Comparison of ENCODE assay signal across 20 cellular contexts in the genomic region with DNA sequence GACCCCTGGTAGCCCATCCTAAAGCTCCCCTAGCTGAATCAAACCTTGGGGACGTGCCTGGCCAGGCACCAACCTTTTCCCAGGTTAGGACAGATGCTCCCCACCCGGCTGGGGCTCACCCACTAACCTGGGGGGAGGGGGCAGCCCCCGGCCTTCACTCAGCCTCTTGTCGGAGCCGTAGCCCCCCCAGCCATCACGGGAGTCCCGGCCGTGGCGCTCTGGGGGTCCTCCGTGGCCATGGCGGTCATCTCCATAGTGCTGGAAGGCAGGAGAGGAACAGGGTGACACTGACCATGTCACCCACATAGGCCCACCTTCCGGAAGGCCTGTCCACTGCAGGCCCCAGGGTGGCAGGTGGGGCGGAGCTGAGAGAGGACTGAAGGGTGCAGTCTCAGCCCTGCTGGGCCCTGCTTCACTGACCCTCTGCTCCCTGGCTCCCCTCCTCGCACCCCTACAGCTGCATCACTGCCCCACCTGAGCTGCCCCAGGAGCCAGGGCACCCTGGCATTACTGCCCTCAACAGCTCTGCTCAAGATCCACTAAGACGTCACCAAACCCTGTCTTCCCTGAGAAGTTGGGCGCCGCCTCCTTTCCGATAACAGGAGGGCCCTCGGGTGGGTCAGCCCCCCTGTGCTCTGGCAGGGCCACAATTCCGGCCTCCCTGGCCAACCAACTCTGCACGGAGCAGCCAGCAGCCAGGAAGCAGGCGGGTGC. TPM values are rescaled to one million over a fixed set of nuclear protein-coding genes. Genes with fewer than 3 reads are reported as not detected.
A peak's percentile ranks its signal among the peaks of the same experiment; 100 is the strongest.
DNase-seq lines count a peak whose midpoint lies in the region; ATAC-seq, FAIRE-seq and TF ChIP-seq lines count a peak whose summit lies in the region.
"Had no signal": no experiment of that assay in that cellular context is flagged by ENCODE, and none has a peak within 500 bp of the region (broad histone marks: within the 10 kb centered on the region; RNA-seq: fewer than 3 reads in every experiment).

No MANE protein-coding gene starts in this region.

- H3K4me3 Mint-ChIP-seq in stimulated activated effector memory CD8-positive, alpha-beta T cell treated with anti-CD3 and anti-CD28 coated beads, Interleukin-12 subunit alpha, Interleukin-12 subunit beta, amount 100 ng/mL, for 72 hours: no peak overlapping the region
- H3K4me3 Mint-ChIP-seq: IgD-negative memory B cell had no signal

- no peak overlapping the region for H2BK15ac ChIP-seq in mesenchymal stem cell (ENCODE audit: low read depth, poor library complexity, severe bottlenecking)

- H3K4me1 Mint-ChIP-seq in stimulated activated effector memory CD8-positive, alpha-beta T cell treated with anti-CD3 and anti-CD28 coated beads, Interleukin-12 subunit alpha, Interleukin-12 subunit beta, amount 100 ng/mL, for 72 hours: peaks cover 21% of the 10 kb centered on the region

- no peak overlapping the region for H2BK5ac ChIP-seq in mesenchymal stem cell (ENCODE audit: low read depth, low read length, poor library complexity, severe bottlenecking)

- no peak overlapping the region for H2AFZ ChIP-seq in K562 (ENCODE audit: low read depth, low read length)
- H2AFZ ChIP-seq in mesenchymal stem cell (ENCODE audit: low read depth, low read length): no peak overlapping the region
- H2AFZ ChIP-seq: GM23248 had no signal

- no peak overlapping the region for H4K8ac ChIP-seq in mesenchymal stem cell (ENCODE audit: low read length)

- ATAC-seq in activated naive CD4-positive, alpha-beta T cell treated with anti-CD3 and anti-CD28 coated beads, Interleukin-2, amount 50 U/mL, for 72 hours: no peak
- ATAC-seq in K562 (no peak), GM19023 (IDR thresholded peaks at IDR 0.05; ENCODE audit: unreplicated experiment) (no peak)
- no peak for ATAC-seq in stimulated activated effector memory CD8-positive, alpha-beta T cell treated with anti-CD3 and anti-CD28 coated beads, Interleukin-12 subunit alpha, Interleukin-12 subunit beta, amount 100 ng/mL, for 72 hours

- H3K4me1 ChIP-seq in K562 (replicated peaks in 1 of 2; ENCODE audit: control insufficient read depth in 2 of 2, insufficient read depth in 2 of 2, low read length in 2 of 2) (peaks cover 11 to 45% of the 10 kb centered on the region in 2 experiments), mesenchymal stem cell (ENCODE audit: control insufficient read depth, insufficient read depth, low read depth, low read length) (peaks cover 33% of the 10 kb centered on the region)

- no peak overlapping the region for H3K4me3 ChIP-seq in K562
- H3K4me3 ChIP-seq in mesenchymal stem cell (ENCODE audit: insufficient read depth in 1 of 2, low read depth in 1 of 2, low read length in 2 of 2): no peak overlapping the region
- H3K4me3 ChIP-seq: GM23248 had no signal

- H4K20me1 ChIP-seq in K562 (replicated peaks; ENCODE audit: control insufficient read depth, insufficient read depth, low read length): no peaks in the 10 kb centered on the region; the same call in 1 of the 2 replicates

- no peaks in the 10 kb centered on the region for H3K9me1 ChIP-seq in K562 (ENCODE audit: control insufficient read depth, insufficient read depth, low read length)

- POLR2A ChIA-PET in K562 (lab: Yijun Ruan, JAX): interaction anchor here (0.8 to 0.9 kb wide), 2 partner anchors 19 to 32 kb away, joined by 4 read pairs; no protein-coding TSS in a partner anchor

- H3K79me1 ChIP-seq in mesenchymal stem cell (replicated peaks; ENCODE audit: low read length, poor library complexity, severe bottlenecking): peaks cover 49% of the 10 kb centered on the region

- no peak for FAIRE-seq in K562 (lab: Jason Lieb, UNC)
- FAIRE-seq: D721Med, G401.6 had no signal

- no peak overlapping the region for H3K18ac ChIP-seq in mesenchymal stem cell (ENCODE audit: low read depth in 1 of 2, low read length in 2 of 2)

- H3K9ac ChIP-seq in K562 (ENCODE audit: insufficient read depth in 1 of 2, low read depth in 2 of 2, low read length in 2 of 2) (no peak overlapping the region; a peak in 1 of 4 replicates), mesenchymal stem cell (ENCODE audit: low read length) (no peak overlapping the region)
- H3K9ac ChIP-seq: GM23248 had no signal

- no peak for TF ChIP-seq POLR2A in K562 (conservative IDR thresholded peaks at IDR 0.05)

- H3K4me2 ChIP-seq in K562 (ENCODE audit: insufficient read depth, low read length) (no peak overlapping the region), mesenchymal stem cell (ENCODE audit: low read length, poor library complexity, severe bottlenecking) (no peak overlapping the region)

- peaks cover 3% of the 10 kb centered on the region; the same call in 2 of the 3 replicates for H3K79me2 ChIP-seq in K562 (ENCODE audit: control insufficient read depth, insufficient read depth, low read length)

- no TSS peak for BruUV-seq in K562 (replicated peaks; lab: Mats Ljungman, UMichigan)

- no peak for TF ChIP-seq CTCF in K562 (IDR thresholded peaks at IDR 0.05 in 2 of 3, conservative IDR thresholded peaks at IDR 0.05 in 1 of 3; ENCODE audit: insufficient read depth in 2 of 3, low read depth in 1 of 3, low read length in 3 of 3)

- peaks cover 96% of the 10 kb centered on the region; the same call in 2 of the 3 replicates for H3K36me3 ChIP-seq in K562 (ENCODE audit: control insufficient read depth, insufficient read depth, low read length)
- peaks cover 91 to 93% of the 10 kb centered on the region in 2 experiments for H3K36me3 ChIP-seq in mesenchymal stem cell (ENCODE audit: control insufficient read depth in 1 of 2, insufficient read depth in 2 of 2, low read depth in 1 of 2, low read length in 2 of 2)

- intact Hi-C loops in K562 (cut with micrococcal nuclease): no loop called here

- peak overlapping the region; percentile 11 for H4K91ac ChIP-seq in mesenchymal stem cell (ENCODE audit: low read length)

- no peak overlapping the region for H3K14ac ChIP-seq in mesenchymal stem cell (ENCODE audit: low read length in 2 of 2)

- TF ChIP-seq RAD21 in K562 (CRISPR knock-in tag; conservative IDR thresholded peaks at IDR 0.05 in 1 of 2, IDR thresholded peaks at IDR 0.05 in 1 of 2): no peak

- H3K9me3 Mint-ChIP-seq in activated naive CD4-positive, alpha-beta T cell treated with anti-CD3 and anti-CD28 coated beads, Interleukin-2, amount 50 U/mL, for 72 hours: no peaks in the 10 kb centered on the region
- no peaks in the 10 kb centered on the region for H3K9me3 Mint-ChIP-seq in stimulated activated effector memory CD8-positive, alpha-beta T cell treated with anti-CD3 and anti-CD28 coated beads, Interleukin-12 subunit alpha, Interleukin-12 subunit beta, amount 100 ng/mL, for 72 hours
- H3K9me3 Mint-ChIP-seq: IgD-negative memory B cell had no signal

- no peaks in the 10 kb centered on the region for H3K27me3 ChIP-seq in K562 (ENCODE audit: control insufficient read depth in 2 of 2, insufficient read depth in 2 of 2, low read length in 2 of 2)
- H3K27me3 ChIP-seq in mesenchymal stem cell (ENCODE audit: control insufficient read depth in 1 of 2, insufficient read depth in 1 of 2, low read length in 2 of 2): no peaks in the 10 kb centered on the region

- H2BK120ac ChIP-seq in mesenchymal stem cell (ENCODE audit: low read depth, low read length): no peak overlapping the region

- H2AK5ac ChIP-seq in mesenchymal stem cell (ENCODE audit: low read length, severe bottlenecking): no peak overlapping the region

- peaks cover 14 to 15% of the 10 kb centered on the region in 2 donors for H3K36me3 Mint-ChIP-seq in activated naive CD4-positive, alpha-beta T cell treated with anti-CD3 and anti-CD28 coated beads, Interleukin-2, amount 50 U/mL, for 72 hours
- H3K36me3 Mint-ChIP-seq in stimulated activated effector memory CD8-positive, alpha-beta T cell treated with anti-CD3 and anti-CD28 coated beads, Interleukin-12 subunit alpha, Interleukin-12 subunit beta, amount 100 ng/mL, for 72 hours: peaks cover 97% of the 10 kb centered on the region

- no peak overlapping the region for H3K23ac ChIP-seq in mesenchymal stem cell (ENCODE audit: low read length in 2 of 2)

- DNase-seq in activated naive CD4-positive, alpha-beta T cell treated with anti-CD3 and anti-CD28 coated beads, Interleukin-2, amount 50 U/mL, for 72 hours (ENCODE audit: low spot score in 2 of 2): no peak
- no peak for DNase-seq in activated naive CD4-positive, alpha-beta T cell treated with anti-CD3 and anti-CD28 coated beads, Interleukin-2, amount 50 U/mL, for 16 hours
- DNase-seq in K562 (ENCODE audit: extremely low read depth in 1 of 4, low spot score in 3 of 4) (no peak), mesenchymal stem cell (no peak), KBM-7 (no peak), C1 segment of cervical spinal cord (lab: John Stamatoyannopoulos, UW) (no peak)
- DNase-seq in stimulated activated effector memory CD8-positive, alpha-beta T cell treated with anti-CD3 and anti-CD28 coated beads, Interleukin-12 subunit alpha, Interleukin-12 subunit beta, amount 100 ng/mL, for 72 hours (ENCODE audit: low spot score in 2 of 2): no peak
- DNase-seq: ACHN; CD4-positive, alpha-beta memory T cell; DMS153; DMS79 treated with DMSO at 0.1 percent for 48 hours; EL; GM23248; H7 had no signal

- H2BK12ac ChIP-seq in mesenchymal stem cell (ENCODE audit: low read length in 2 of 2): no peak overlapping the region

- 97% methylated on average over 19 of the region's 22 CpGs for WGBS in K562 (ENCODE audit: insufficient coverage, low coverage, missing lambda C conversion rate)
- WGBS in mesenchymal stem cell: 98% methylated on average over 22 of the region's 22 CpGs

- CTCF ChIA-PET in K562 (lab: Yijun Ruan, JAX; ENCODE audit: low intra/inter-chr PET ratio): no interaction called here

- in situ Hi-C loops in K562 (cut with MboI): no loop called here
- in situ Hi-C loops in KBM-7 (cut with MboI; ENCODE audit: low pct_unique_long_range_greater_than_20kb, low sequenced_read_pairs): no loop called here

- peak overlapping the region; percentile 55 to 74 for H3K27ac Mint-ChIP-seq in activated naive CD4-positive, alpha-beta T cell treated with anti-CD3 and anti-CD28 coated beads, Interleukin-2, amount 50 U/mL, for 72 hours
- peak overlapping the region; percentile 23 for H3K27ac Mint-ChIP-seq in stimulated activated effector memory CD8-positive, alpha-beta T cell treated with anti-CD3 and anti-CD28 coated beads, Interleukin-12 subunit alpha, Interleukin-12 subunit beta, amount 100 ng/mL, for 72 hours
- H3K27ac Mint-ChIP-seq: CD4-positive, alpha-beta memory T cell had no signal

- H3K9me3 ChIP-seq in K562 (replicated peaks; ENCODE audit: control insufficient read depth, insufficient read depth, low read depth, low read length): no peaks in the 10 kb centered on the region
- H3K9me3 ChIP-seq in mesenchymal stem cell (ENCODE audit: control insufficient read depth, low read length): no peaks in the 10 kb centered on the region

- no peak overlapping the region for H3K4ac ChIP-seq in mesenchymal stem cell (ENCODE audit: low read depth in 1 of 2, low read length in 2 of 2)

- no peak for TF ChIP-seq EP300 in K562 (IDR thresholded peaks at IDR 0.05; ENCODE audit: low read length)

- H3K27ac ChIP-seq in K562 (ENCODE audit: extremely low read depth, low read depth, low read length): no peak overlapping the region
- no peak overlapping the region for H3K27ac ChIP-seq in mesenchymal stem cell (ENCODE audit: low read length, poor library complexity, severe bottlenecking)
- H3K27ac ChIP-seq: C4-2B, GM23248 had no signal

RNA-seq across cellular contexts. Expression of a gene that starts 22.6 kb away (rescaled TPM):
- 1 to 10 TPM in 1 of 2 donors, under 1 TPM in 1; 0.82 to 1.7 TPM for total RNA-seq in activated naive CD4-positive, alpha-beta T cell treated with anti-CD3 and anti-CD28 coated beads, Interleukin-2, amount 50 U/mL, for 72 hours
- total RNA-seq in K562 (2011; cell fraction: chromatin; rRNA removed; ENCODE audit: low replicate concordance): 1.7 and 1.9 TPM in 2 replicates
- total RNA-seq in K562 (2011; cell fraction: nucleolus; rRNA removed): 0.66 and 0.67 TPM in 2 replicates
- total RNA-seq in K562 (2011; cell fraction: nucleoplasm; rRNA removed): 1.1 and 1.5 TPM in 2 replicates
- total RNA-seq in K562 (2014; rRNA removed) (0.08 TPM in 1 of 2 replicates, not detected in the other), K562 (2014; rRNA removed; fragmentation: Illumina TruSeq; extraction: Trizol) (0.06 and 0.07 TPM in 2 replicates), K562 (2015; rRNA removed; fragmentation: Illumina TruSeq; extraction: Trizol) (0.07 TPM in 1 of 2 replicates, not detected in the other), K562 (2021) (0.13 and 0.24 TPM in 2 replicates)
- polyA plus RNA-seq in K562 (2011; rRNA removed) (0.11 and 0.32 TPM in 2 replicates), K562 (2014; fragmentation: Illumina TruSeq; extraction: Trizol) (0.10 and 0.21 TPM in 2 replicates), K562 (2014; fragmentation: Nextera tagmentation; extraction: Ambion mirVana) (under 1 TPM; 0.03 to 0.10 TPM), K562 (2014; rRNA removed) (0.03 and 0.19 TPM in 2 replicates)
- 0.06 and 0.24 TPM in 2 replicates for polyA plus RNA-seq in K562 (2011; cell fraction: cytosol; rRNA removed)
- 0.58 and 0.90 TPM in 2 replicates for polyA plus RNA-seq in K562 (2011; cell fraction: nucleus; rRNA removed)
- 0.20 and 0.36 TPM in 2 replicates for polyA plus RNA-seq in K562 (2012)
- polyA minus RNA-seq in K562 (2011; rRNA and poly(A)+ RNA removed): 0.33 TPM in 1 of 2 replicates, not detected in the other
- not detected in 2 replicates for polyA minus RNA-seq in K562 (2011; cell fraction: cytosol; rRNA and poly(A)+ RNA removed)
- 0.11 and 0.13 TPM in 2 replicates for polyA minus RNA-seq in K562 (2011; cell fraction: nucleus; rRNA and poly(A)+ RNA removed)
- 0.08 TPM for polyA plus RNA-seq in mesenchymal stem cell (2013, experiment 1 of 2)
- 0.03 TPM for polyA plus RNA-seq in mesenchymal stem cell (2013, experiment 2 of 2)
- total RNA-seq: HT-29 had no signal
- polyA plus RNA-seq: GM23248, IgD-negative memory B cell had no signal

RNA-seq across cellular contexts. Expression of a gene that starts 32.3 kb away (rescaled TPM):
- 100 to 1,000 TPM; 107 to 233 TPM for total RNA-seq in activated naive CD4-positive, alpha-beta T cell treated with anti-CD3 and anti-CD28 coated beads, Interleukin-2, amount 50 U/mL, for 72 hours
- 394 and 516 TPM in 2 replicates for total RNA-seq in K562 (2011; cell fraction: chromatin; rRNA removed; ENCODE audit: low replicate concordance)
- 127 TPM in 2 replicates for total RNA-seq in K562 (2011; cell fraction: nucleolus; rRNA removed)
- 218 and 238 TPM in 2 replicates for total RNA-seq in K562 (2011; cell fraction: nucleoplasm; rRNA removed)
- total RNA-seq in K562 (2014; rRNA removed) (56.1 and 74.0 TPM in 2 replicates), K562 (2014; rRNA removed; fragmentation: Illumina TruSeq; extraction: Trizol) (45.7 and 45.8 TPM in 2 replicates), K562 (2015; rRNA removed; fragmentation: Illumina TruSeq; extraction: Trizol) (45.6 and 47.3 TPM in 2 replicates), K562 (2021) (91.5 and 103 TPM in 2 replicates)
- polyA plus RNA-seq in K562 (2011; rRNA removed) (21.2 and 31.1 TPM in 2 replicates), K562 (2014; fragmentation: Illumina TruSeq; extraction: Trizol) (42.3 and 54.8 TPM in 2 replicates), K562 (2014; fragmentation: Nextera tagmentation; extraction: Ambion mirVana) (1 to 10 TPM; 4.5 to 6.9 TPM), K562 (2014; rRNA removed) (63.2 and 65.0 TPM in 2 replicates)
- 10.8 and 27.9 TPM in 2 replicates for polyA plus RNA-seq in K562 (2011; cell fraction: cytosol; rRNA removed)
- polyA plus RNA-seq in K562 (2011; cell fraction: nucleus; rRNA removed): 159 and 167 TPM in 2 replicates
- polyA plus RNA-seq in K562 (2012): 33.0 and 49.7 TPM in 2 replicates
- 59.2 and 75.0 TPM in 2 replicates for polyA minus RNA-seq in K562 (2011; rRNA and poly(A)+ RNA removed)
- 28.9 and 29.3 TPM in 2 replicates for polyA minus RNA-seq in K562 (2011; cell fraction: cytosol; rRNA and poly(A)+ RNA removed)
- 56.3 and 123 TPM in 2 replicates for polyA minus RNA-seq in K562 (2011; cell fraction: nucleus; rRNA and poly(A)+ RNA removed)
- 25.9 TPM for polyA plus RNA-seq in mesenchymal stem cell (2013, experiment 1 of 2)
- polyA plus RNA-seq in mesenchymal stem cell (2013, experiment 2 of 2): 24.3 TPM

RNA-seq across cellular contexts. Expression of a gene that starts 32.6 kb away (rescaled TPM):
- 100 to 1,000 TPM; 127 to 154 TPM for total RNA-seq in activated naive CD4-positive, alpha-beta T cell treated with anti-CD3 and anti-CD28 coated beads, Interleukin-2, amount 50 U/mL, for 72 hours
- 319 and 366 TPM in 2 replicates for total RNA-seq in K562 (2011; cell fraction: chromatin; rRNA removed; ENCODE audit: low replicate concordance)
- 147 and 156 TPM in 2 replicates for total RNA-seq in K562 (2011; cell fraction: nucleolus; rRNA removed)
- total RNA-seq in K562 (2011; cell fraction: nucleoplasm; rRNA removed): 205 and 219 TPM in 2 replicates
- 93.3 and 124 TPM in 2 replicates for total RNA-seq in K562 (2014; rRNA removed)
- 62.5 and 67.0 TPM in 2 replicates for total RNA-seq in K562 (2014; rRNA removed; fragmentation: Illumina TruSeq; extraction: Trizol)
- total RNA-seq in K562 (2015; rRNA removed; fragmentation: Illumina TruSeq; extraction: Trizol): 83.1 and 84.6 TPM in 2 replicates
- 122 and 151 TPM in 2 replicates for total RNA-seq in K562 (2021)
- polyA plus RNA-seq in K562 (2011; rRNA removed): 37.6 and 39.2 TPM in 2 replicates
- 39.3 and 75.4 TPM in 2 replicates for polyA plus RNA-seq in K562 (2011; cell fraction: cytosol; rRNA removed)
- 116 and 141 TPM in 2 replicates for polyA plus RNA-seq in K562 (2011; cell fraction: nucleus; rRNA removed)
- polyA plus RNA-seq in K562 (2012): 59.6 and 99.1 TPM in 2 replicates
- 87.3 and 93.8 TPM in 2 replicates for polyA plus RNA-seq in K562 (2014; fragmentation: Illumina TruSeq; extraction: Trizol)
- polyA plus RNA-seq in K562 (2014; fragmentation: Nextera tagmentation; extraction: Ambion mirVana): 1 to 10 TPM; 1.1 to 1.8 TPM
- polyA plus RNA-seq in K562 (2014; rRNA removed): 124 and 127 TPM in 2 replicates
- 66.5 and 72.2 TPM in 2 replicates for polyA minus RNA-seq in K562 (2011; rRNA and poly(A)+ RNA removed)
- polyA minus RNA-seq in K562 (2011; cell fraction: cytosol; rRNA and poly(A)+ RNA removed): 43.8 and 74.9 TPM in 2 replicates
- 75.3 and 109 TPM in 2 replicates for polyA minus RNA-seq in K562 (2011; cell fraction: nucleus; rRNA and poly(A)+ RNA removed)
- 32.5 TPM for polyA plus RNA-seq in mesenchymal stem cell (2013, experiment 1 of 2)
- polyA plus RNA-seq in mesenchymal stem cell (2013, experiment 2 of 2): 30.9 TPM
